11 cellular contexts compared by ENCODE assay signal in genomic region chr12:56716458-56716857, GRCh38. TPM values are rescaled to one million over a fixed set of nuclear protein-coding genes. Genes with fewer than 3 reads are reported as not detected.
DNase-seq lines count a peak whose midpoint lies in the region; ATAC-seq and TF ChIP-seq lines count a peak whose summit lies in the region.
"Had no signal": no experiment of that assay in that cellular context is flagged by ENCODE, and none has a peak within 500 bp of the region (broad histone marks: within the 10 kb centered on the region; RNA-seq: fewer than 3 reads in every experiment).

No MANE protein-coding gene starts in this region.

- CTCF ChIA-PET in activated CD4-positive, alpha-beta T cell treated with anti-CD3 and anti-CD28 coated beads, Interleukin-2, amount 10 ng/mL, durations not matched to agents 7 days and 5 days (lab: Charles Lee) = interaction anchor here (0.5 to 1.5 kb wide), 6 partner anchors 8 to 636 kb away, joined by 3 to 6 read pairs (median 4); partner anchors contain the start of gene NACA
- CTCF ChIA-PET in RWPE1 (lab: Yijun Ruan, JAX) = interaction anchor here (0.5 kb wide), 1 partner anchor 101 kb away, joined by 5 read pairs; no protein-coding TSS in a partner anchor

- intact Hi-C loops in breast epithelium (cut with DNase I; ENCODE audit: low total_unique reads) = no loop called here

- POLR2A ChIA-PET in activated CD4-positive, alpha-beta T cell treated with anti-CD3 and anti-CD28 coated beads, Interleukin-2, amount 10 ng/mL, durations not matched to agents 7 days and 5 days (lab: Charles Lee) = interaction anchor here (0.6 kb wide), 1 partner anchor 29 kb away, joined by 3 read pairs; no protein-coding TSS in a partner anchor
- POLR2A ChIA-PET in RWPE1 (lab: Yijun Ruan, JAX; ENCODE audit: low non-redundant PET) = interaction anchor here (0.7 kb wide), 1 partner anchor 29 kb away, joined by 8 read pairs; no protein-coding TSS in a partner anchor

- peaks cover 81% of the 10 kb centered on the region for H3K36me3 ChIP-seq in endodermal cell (ENCODE audit: control insufficient read depth, insufficient read depth, low read length)
- no peaks in the 10 kb centered on the region for H3K36me3 ChIP-seq in breast epithelium
- H3K36me3 ChIP-seq in effector memory CD4-positive, alpha-beta T cell (ENCODE audit: control insufficient read depth, insufficient read depth, low read length) = peaks cover 81% of the 10 kb centered on the region

- H3K36me3 Mint-ChIP-seq in activated CD4-positive, alpha-beta T cell treated with anti-CD3 and anti-CD28 coated beads, Interleukin-2, amount 10 ng/mL, durations not matched to agents 7 days and 5 days (ENCODE audit: low read depth) = peaks cover 77% of the 10 kb centered on the region
- H3K36me3 Mint-ChIP-seq in endodermal cell (ENCODE audit: low read depth) = peaks cover 79% of the 10 kb centered on the region
- H3K36me3 Mint-ChIP-seq in stimulated activated memory B cell treated with anti-CD40 and anti-IgM and Interleukin-4, amounts not matched to agents 10 μg/mL and 1 μg/mL and 100 μg/mL, for 72 hours = peaks cover 76% of the 10 kb centered on the region

- H3K9me3 Mint-ChIP-seq in activated CD4-positive, alpha-beta T cell treated with anti-CD3 and anti-CD28 coated beads, Interleukin-2, amount 10 ng/mL, durations not matched to agents 7 days and 5 days = no peaks in the 10 kb centered on the region
- no peaks in the 10 kb centered on the region for H3K9me3 Mint-ChIP-seq in endodermal cell
- H3K9me3 Mint-ChIP-seq in stimulated activated memory B cell treated with anti-CD40 and anti-IgM and Interleukin-4, amounts not matched to agents 10 μg/mL and 1 μg/mL and 100 μg/mL, for 72 hours = no peaks in the 10 kb centered on the region

- TF ChIP-seq POLR2A in breast epithelium (IDR thresholded peaks at IDR 0.05) = no peak

- H3K4me3 ChIP-seq in endodermal cell (ENCODE audit: low read length) (no peak overlapping the region), breast epithelium (peak overlapping the region in 1 of 3 donors; percentile 19)
- H3K4me3 ChIP-seq in effector memory CD4-positive, alpha-beta T cell (ENCODE audit: insufficient read depth, low read depth, low read length, poor library complexity, severe bottlenecking) = no peak overlapping the region
- H3K4me3 ChIP-seq: stomach had no signal

- 96% methylated on average over 1 of the region's 1 CpG; no CpG with 5 or more reads in 1 of the 2 experiments for WGBS in endodermal cell (ENCODE audit: insufficient coverage in 1 of 2, insufficient read length in 1 of 2), 2 experiments

- H3K9me3 ChIP-seq in endodermal cell (ENCODE audit: control insufficient read depth, low read length) (no peaks in the 10 kb centered on the region), breast epithelium (no peaks in the 10 kb centered on the region)
- H3K9me3 ChIP-seq in effector memory CD4-positive, alpha-beta T cell (ENCODE audit: control insufficient read depth, low read length) = no peaks in the 10 kb centered on the region
- H3K9me3 ChIP-seq: stomach had no signal

- DNase-seq in activated CD4-positive, alpha-beta T cell treated with anti-CD3 and anti-CD28 coated beads, Interleukin-2, amount 10 ng/mL, durations not matched to agents 7 days and 5 days = no peak
- no peak for DNase-seq in activated CD4-positive, alpha-beta T cell treated with anti-CD3 and anti-CD28 coated beads, Interleukin-2, amount 50 U/mL, for 1 hour
- DNase-seq in RWPE1 (ENCODE audit: low spot score) (no peak), endodermal cell (no peak), breast epithelium (ENCODE audit: low spot score in 2 of 2) (no peak), SKM-1 (lab: John Stamatoyannopoulos, UW; ENCODE audit: unreplicated experiment) (no peak)
- no peak for DNase-seq in effector memory CD4-positive, alpha-beta T cell
- DNase-seq: ACHN; activated T-cell treated with anti-CD3 and anti-CD28 coated beads, Interleukin-2, amount 50 U/mL, for 1 hour; stomach had no signal

- H3K27me3 ChIP-seq in endodermal cell (ENCODE audit: control insufficient read depth, insufficient read depth, low read length, poor library complexity, severe bottlenecking) (no peaks in the 10 kb centered on the region), breast epithelium (no peaks in the 10 kb centered on the region)
- H3K27me3 ChIP-seq in effector memory CD4-positive, alpha-beta T cell (replicated peaks; ENCODE audit: control insufficient read depth, insufficient read depth, low read length, poor library complexity, severe bottlenecking) = no peaks in the 10 kb centered on the region
- H3K27me3 ChIP-seq: stomach had no signal

- H3K27ac ChIP-seq in RWPE1 (peak overlapping the region; percentile 45), endodermal cell (ENCODE audit: low read depth, low read length) (no peak overlapping the region), breast epithelium (peak overlapping the region in 1 of 2 donors; percentile 28)
- no peak overlapping the region for H3K27ac ChIP-seq in effector memory CD4-positive, alpha-beta T cell (ENCODE audit: insufficient read depth, low read length, poor library complexity, severe bottlenecking)

- peaks cover 46% of the 10 kb centered on the region for H3K4me1 Mint-ChIP-seq in activated CD4-positive, alpha-beta T cell treated with anti-CD3 and anti-CD28 coated beads, Interleukin-2, amount 10 ng/mL, durations not matched to agents 7 days and 5 days
- H3K4me1 Mint-ChIP-seq in endodermal cell = peaks cover 38% of the 10 kb centered on the region
- H3K4me1 Mint-ChIP-seq in stimulated activated memory B cell treated with anti-CD40 and anti-IgM and Interleukin-4, amounts not matched to agents 10 μg/mL and 1 μg/mL and 100 μg/mL, for 72 hours = peaks cover 53% of the 10 kb centered on the region

- no peak for ATAC-seq in stimulated activated memory B cell treated with anti-CD40 and anti-IgM and Interleukin-4, amounts not matched to agents 10 μg/mL and 1 μg/mL and 100 μg/mL, for 72 hours

- H3K4me3 Mint-ChIP-seq in activated CD4-positive, alpha-beta T cell treated with anti-CD3 and anti-CD28 coated beads, Interleukin-2, amount 10 ng/mL, durations not matched to agents 7 days and 5 days = no peak overlapping the region
- H3K4me3 Mint-ChIP-seq in endodermal cell = no peak overlapping the region
- peak overlapping the region; percentile 1 for H3K4me3 Mint-ChIP-seq in stimulated activated memory B cell treated with anti-CD40 and anti-IgM and Interleukin-4, amounts not matched to agents 10 μg/mL and 1 μg/mL and 100 μg/mL, for 72 hours

- no peak overlapping the region for H3K9ac ChIP-seq in endodermal cell (ENCODE audit: extremely low read depth, low read length, poor library complexity, severe bottlenecking)

- H3K27ac Mint-ChIP-seq in activated CD4-positive, alpha-beta T cell treated with anti-CD3 and anti-CD28 coated beads, Interleukin-2, amount 10 ng/mL, durations not matched to agents 7 days and 5 days = peak overlapping the region; percentile 54
- H3K27ac Mint-ChIP-seq in endodermal cell = peak overlapping the region; percentile 62
- H3K27ac Mint-ChIP-seq in stimulated activated memory B cell treated with anti-CD40 and anti-IgM and Interleukin-4, amounts not matched to agents 10 μg/mL and 1 μg/mL and 100 μg/mL, for 72 hours = peak overlapping the region; percentile 68

- no peak for TF ChIP-seq CTCF in RWPE1 (conservative IDR thresholded peaks at IDR 0.05; ENCODE audit: low read depth)
- no peak for TF ChIP-seq CTCF in endodermal cell (conservative IDR thresholded peaks at IDR 0.05)
- no peak for TF ChIP-seq CTCF in breast epithelium (IDR thresholded peaks at IDR 0.05)

- H3K4me1 ChIP-seq in endodermal cell (ENCODE audit: control insufficient read depth, insufficient read depth, low read length) (no peaks in the 10 kb centered on the region), breast epithelium (peaks cover 5 to 26% of the 10 kb centered on the region in 2 donors)
- peaks cover 19% of the 10 kb centered on the region for H3K4me1 ChIP-seq in effector memory CD4-positive, alpha-beta T cell (ENCODE audit: control insufficient read depth, insufficient read depth, low read length, poor library complexity, severe bottlenecking)

- H3K27me3 Mint-ChIP-seq in activated CD4-positive, alpha-beta T cell treated with anti-CD3 and anti-CD28 coated beads, Interleukin-2, amount 10 ng/mL, durations not matched to agents 7 days and 5 days = no peaks in the 10 kb centered on the region
- no peaks in the 10 kb centered on the region for H3K27me3 Mint-ChIP-seq in endodermal cell (ENCODE audit: insufficient read depth)
- no peaks in the 10 kb centered on the region for H3K27me3 Mint-ChIP-seq in stimulated activated memory B cell treated with anti-CD40 and anti-IgM and Interleukin-4, amounts not matched to agents 10 μg/mL and 1 μg/mL and 100 μg/mL, for 72 hours

RNA-seq across cellular contexts. Expression of gene NACA, which starts 8.6 kb away (rescaled TPM):
- 100 to 1,000 TPM; 805 to 843 TPM for total RNA-seq in activated CD4-positive, alpha-beta T cell treated with anti-CD3 and anti-CD28 coated beads, Interleukin-2, amount 10 ng/mL, durations not matched to agents 7 days and 5 days
- total RNA-seq in endodermal cell = 100 to 1,000 TPM; 817 to 958 TPM
- polyA plus RNA-seq in endodermal cell (2013, experiment 1 of 2) = 1,626 TPM
- polyA plus RNA-seq in endodermal cell (2013, experiment 2 of 2) = 1,491 TPM
- total RNA-seq in breast epithelium = 1,000 to 10,000 TPM; 1,363 to 1,488 (median 1,386) TPM

RNA-seq across cellular contexts. Expression of gene PTGES3, which starts 28.4 kb away (rescaled TPM):
- total RNA-seq in activated CD4-positive, alpha-beta T cell treated with anti-CD3 and anti-CD28 coated beads, Interleukin-2, amount 10 ng/mL, durations not matched to agents 7 days and 5 days = 100 to 1,000 TPM; 218 to 236 TPM
- 100 to 1,000 TPM; 275 to 320 TPM for total RNA-seq in endodermal cell
- polyA plus RNA-seq in endodermal cell (2013, experiment 1 of 2) = 328 TPM
- polyA plus RNA-seq in endodermal cell (2013, experiment 2 of 2) = 314 TPM
- 100 to 1,000 TPM in 2 of 3 donors, 10 to 100 TPM in 1; 85.0 to 134 (median 111) TPM for total RNA-seq in breast epithelium

RNA-seq across cellular contexts. Expression of gene PRIM1, which starts 35.7 kb away (rescaled TPM):
- total RNA-seq in activated CD4-positive, alpha-beta T cell treated with anti-CD3 and anti-CD28 coated beads, Interleukin-2, amount 10 ng/mL, durations not matched to agents 7 days and 5 days = 10 to 100 TPM; 48.0 to 52.9 TPM
- 10 to 100 TPM; 34.8 to 44.2 TPM for total RNA-seq in endodermal cell
- 50.0 TPM for polyA plus RNA-seq in endodermal cell (2013, experiment 1 of 2)
- 46.0 TPM for polyA plus RNA-seq in endodermal cell (2013, experiment 2 of 2)
- total RNA-seq in breast epithelium = 10 to 100 TPM in 1 of 3 donors, 1 to 10 TPM in 2; 7.9 to 13.0 (median 8.3) TPM

RNA-seq across cellular contexts. Expression of gene HSD17B6, which starts 46.7 kb away (rescaled TPM):
- total RNA-seq in activated CD4-positive, alpha-beta T cell treated with anti-CD3 and anti-CD28 coated beads, Interleukin-2, amount 10 ng/mL, durations not matched to agents 7 days and 5 days = 1 to 10 TPM; 3.1 to 3.8 TPM
- under 1 TPM; 0.57 to 0.89 TPM for total RNA-seq in endodermal cell
- polyA plus RNA-seq in endodermal cell (2013, experiment 1 of 2) = 3.2 TPM
- 1.4 TPM for polyA plus RNA-seq in endodermal cell (2013, experiment 2 of 2)
- 1 to 10 TPM in 1 of 3 donors, under 1 TPM in 2; 0.16 to 3.8 (median 0.98) TPM for total RNA-seq in breast epithelium
